27 cellular contexts compared by ENCODE assay signal in genomic region chr7:120274482-120274881, GRCh38. TPM values are rescaled to one million over a fixed set of nuclear protein-coding genes. Genes with fewer than 3 reads are reported as not detected.
DNase-seq lines count a peak whose midpoint lies in the region; ATAC-seq and TF ChIP-seq lines count a peak whose summit lies in the region.
"Had no signal": no experiment of that assay in that cellular context is flagged by ENCODE, and none has a peak within 500 bp of the region (broad histone marks: within the 10 kb centered on the region; RNA-seq: fewer than 3 reads in every experiment).

No MANE protein-coding gene starts in this region.

- H3K4me1 ChIP-seq in ES-I3 (ENCODE audit: insufficient read depth, low read length) (0 out of 2 replicates have a peak, but pooled peaks cover 4% of the 10 kb centered on the region), HUES6 (ENCODE audit: control insufficient read depth, insufficient read depth, low read length) (0 out of 2 replicates have a peak, but pooled peaks cover 5% of the 10 kb centered on the region), neural progenitor cell (no peaks in the 10 kb centered on the region)

- no peak overlapping the region for H3K27ac Mint-ChIP-seq in endothelial cell (ENCODE audit: unreplicated experiment)
- H3K27ac Mint-ChIP-seq in neural progenitor cell, result no peak overlapping the region
- no peak overlapping the region for H3K27ac Mint-ChIP-seq in effector memory CD8-positive, alpha-beta T cell
- H3K27ac Mint-ChIP-seq: HFFc6; immature natural killer cell; stimulated activated naive CD8-positive, alpha-beta T cell treated with anti-CD3 and anti-CD28 coated beads, Interleukin-15, Interleukin-2, amounts not matched to agents 100 ng/mL and 50 ng/mL, for 24 hours had no signal

- peak overlapping the region; percentile 12; the same call in 1 of the 2 replicates for H3K9ac ChIP-seq in ES-I3 (ENCODE audit: low read depth, low read length)
- no peak overlapping the region for H3K9ac ChIP-seq in HUES6 (ENCODE audit: low read length)
- H3K9ac ChIP-seq in neural progenitor cell, result no peak overlapping the region

- H3K4me3 ChIP-seq in HUES6 (ENCODE audit: low read depth, low read length), result peak overlapping the region; percentile 66
- no peak overlapping the region for H3K4me3 ChIP-seq in neural progenitor cell

- H3F3A ChIP-seq in neural progenitor cell (ENCODE audit: low read depth), result peaks cover 5% of the 10 kb centered on the region

- H3K27me3 ChIP-seq in HUES6 (ENCODE audit: control insufficient read depth, insufficient read depth, low read length), result peaks cover 27% of the 10 kb centered on the region
- peaks cover 26% of the 10 kb centered on the region for H3K27me3 ChIP-seq in neural progenitor cell

- H3K27me3 Mint-ChIP-seq in endothelial cell (ENCODE audit: unreplicated experiment) (no peaks in the 10 kb centered on the region), neural progenitor cell (ENCODE audit: insufficient read depth, low read depth) (peaks cover 13% of the 10 kb centered on the region)
- no peaks in the 10 kb centered on the region for H3K27me3 Mint-ChIP-seq in effector memory CD8-positive, alpha-beta T cell

- H3K9me3 ChIP-seq in ES-I3 (ENCODE audit: control insufficient read depth, insufficient read depth, low read length) (no peaks in the 10 kb centered on the region), HUES6 (ENCODE audit: control insufficient read depth, insufficient read depth, low read depth, low read length) (no peaks in the 10 kb centered on the region), neural progenitor cell (ENCODE audit: low read depth) (no peaks in the 10 kb centered on the region)
- H3K9me3 ChIP-seq: heart left ventricle had no signal

- no peak overlapping the region for H2AFZ ChIP-seq in neural progenitor cell (replicated peaks)

- H3K4me3 Mint-ChIP-seq in endothelial cell (ENCODE audit: unreplicated experiment) (peak overlapping the region; percentile 95), neural progenitor cell (peak overlapping the region; percentile 99)
- no peak overlapping the region for H3K4me3 Mint-ChIP-seq in effector memory CD8-positive, alpha-beta T cell
- H3K4me3 Mint-ChIP-seq: HFFc6; immature natural killer cell; stimulated activated naive CD8-positive, alpha-beta T cell treated with anti-CD3 and anti-CD28 coated beads, Interleukin-15, Interleukin-2, amounts not matched to agents 100 ng/mL and 50 ng/mL, for 24 hours had no signal

- H3K79me2 ChIP-seq in neural progenitor cell (ENCODE audit: low read depth), result no peaks in the 10 kb centered on the region

- no peaks in the 10 kb centered on the region for H3K36me3 ChIP-seq in ES-I3 (ENCODE audit: insufficient read depth, low read length)
- H3K36me3 ChIP-seq in HUES6 (ENCODE audit: control insufficient read depth, insufficient read depth, low read length), result no peaks in the 10 kb centered on the region
- H3K36me3 ChIP-seq in neural progenitor cell, result no peaks in the 10 kb centered on the region
- H3K36me3 ChIP-seq: heart left ventricle, tibial nerve had no signal

- no peak overlapping the region for H3K27ac ChIP-seq in HUES6 (ENCODE audit: low read depth, low read length)
- H3K27ac ChIP-seq in neural progenitor cell, result no peak overlapping the region
- H3K27ac ChIP-seq: C4-2B, heart left ventricle, tibial nerve had no signal

- no peaks in the 10 kb centered on the region for H3K36me3 Mint-ChIP-seq in endothelial cell (ENCODE audit: low read depth, unreplicated experiment)
- no peaks in the 10 kb centered on the region for H3K36me3 Mint-ChIP-seq in neural progenitor cell
- peaks cover 2% of the 10 kb centered on the region for H3K36me3 Mint-ChIP-seq in effector memory CD8-positive, alpha-beta T cell (ENCODE audit: insufficient read depth)
- H3K36me3 Mint-ChIP-seq: immature natural killer cell had no signal

- DNase-seq in endothelial cell (ENCODE audit: low spot score) (no peak), neural progenitor cell (ENCODE audit: low spot score) (peak; percentile 8), NCI-H524 (lab: John Stamatoyannopoulos, UW) (no peak)
- no peak for DNase-seq in activated effector memory CD4-positive, alpha-beta T cell treated with anti-CD3 and anti-CD28 coated beads, Interleukin-2, amount 50 U/mL, for 16 hours
- DNase-seq in effector memory CD8-positive, alpha-beta T cell, result no peak
- DNase-seq: activated CD4-positive, alpha-beta T cell treated with anti-CD3 and anti-CD28 coated beads for 1 hour; activated T-cell treated with anti-CD3 and anti-CD28 coated beads, Interleukin-2, amount 50 U/mL, for 1 hour; amniotic stem cell; cortex of kidney; EL; heart left ventricle; HFFc6; immature natural killer cell; Karpas-422; NCI-H187 treated with DMSO at 0.1 percent for 48 hours; OCI-M1; Right ventricle myocardium superior; stimulated activated CD4-positive, alpha-beta T cell treated with anti-CD3 and anti-CD28 coated beads, Interleukin-12 subunit alpha, Interleukin-12 subunit beta, amount 100 ng/mL, for 4 hours; stimulated activated CD4-positive, alpha-beta T cell treated with anti-CD3 and anti-CD28 coated beads, Interleukin-4, amount 100 ng/mL, for 4 hours had no signal

- TF ChIP-seq CTCF in endothelial cell (IDR thresholded peaks at IDR 0.05; ENCODE audit: unreplicated experiment) (no peak), neural progenitor cell (IDR thresholded peaks at IDR 0.05) (no peak)

- no peak for ATAC-seq in GM21723 (IDR thresholded peaks at IDR 0.05; ENCODE audit: unreplicated experiment)
- ATAC-seq in effector memory CD8-positive, alpha-beta T cell (replicated peaks), result no peak
- ATAC-seq: heart left ventricle had no signal

- H3K9me3 Mint-ChIP-seq in endothelial cell (ENCODE audit: unreplicated experiment) (no peaks in the 10 kb centered on the region), neural progenitor cell (peaks cover 3% of the 10 kb centered on the region)
- peaks cover 0 to 7% of the 10 kb centered on the region in 2 donors for H3K9me3 Mint-ChIP-seq in effector memory CD8-positive, alpha-beta T cell

- no peak overlapping the region for H3K4me2 ChIP-seq in neural progenitor cell

- peaks cover 6% of the 10 kb centered on the region for H3K4me1 Mint-ChIP-seq in endothelial cell (ENCODE audit: unreplicated experiment)
- peaks cover 7% of the 10 kb centered on the region for H3K4me1 Mint-ChIP-seq in neural progenitor cell
- no peaks in the 10 kb centered on the region for H3K4me1 Mint-ChIP-seq in effector memory CD8-positive, alpha-beta T cell (ENCODE audit: low read depth in 2 of 2)
- H3K4me1 Mint-ChIP-seq: immature natural killer cell had no signal

- H4K20me1 ChIP-seq in neural progenitor cell (ENCODE audit: low read depth), result no peaks in the 10 kb centered on the region

RNA-seq across cellular contexts. Expression of gene KCND2, which starts 1.5 kb away (rescaled TPM):
- 0.28 TPM for total RNA-seq in endothelial cell (ENCODE audit: unreplicated experiment)
- total RNA-seq in neural progenitor cell (ENCODE audit: low replicate concordance), result 2.7 and 2.9 TPM in 2 replicates
- total RNA-seq: endothelial cell of umbilical vein, HFFc6, HT1080, Right ventricle myocardium superior had no signal

Comparison
In these comparisons a context has a peak if more than half of its experiments do, and no peak if none do; other contexts are left out.
1. H3K4me3 Mint-ChIP-seq: peak in endothelial cell (single experiment) and neural progenitor cell (single experiment); none in effector memory CD8-positive, alpha-beta T cell (0 of 2).